In the genomic region with DNA sequence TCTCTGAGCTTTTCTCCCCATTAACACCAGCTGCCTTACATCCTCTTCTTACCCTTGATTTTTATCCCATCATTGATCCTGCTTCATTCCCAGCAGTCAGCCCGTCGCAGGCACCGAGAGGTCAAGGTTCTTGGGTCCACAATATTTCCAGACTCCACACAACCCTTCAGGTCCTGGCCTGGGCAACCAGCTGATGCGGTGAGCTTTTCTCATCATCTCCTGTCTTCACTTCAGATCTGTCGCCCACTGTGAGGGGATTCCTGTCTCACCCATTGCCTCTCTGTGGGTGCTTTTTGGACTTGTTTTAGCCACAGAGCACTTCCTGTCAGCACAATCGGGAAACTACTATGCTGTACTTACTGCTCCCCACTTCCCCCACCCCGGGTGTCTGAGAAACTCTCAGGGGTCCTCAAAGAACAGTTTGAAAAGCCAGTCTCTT, we compare ENCODE assay signal across 10 cellular contexts. TPM values are rescaled to one million over a fixed set of nuclear protein-coding genes. Genes with fewer than 3 reads are reported as not detected.
DNase-seq lines count a peak whose midpoint lies in the region; ATAC-seq and TF ChIP-seq lines count a peak whose summit lies in the region.
"Had no signal": no experiment of that assay in that cellular context is flagged by ENCODE, and none has a peak within 500 bp of the region (broad histone marks: within the 10 kb centered on the region; RNA-seq: fewer than 3 reads in every experiment).

No MANE protein-coding gene starts in this region.

- POLR2A ChIA-PET in activated CD4-positive, alpha-beta memory T cell treated with anti-CD3 and anti-CD28 coated beads for 36 hours (lab: Charles Lee) = interaction anchor here (0.5 to 1.3 kb wide), 4 partner anchors 9 to 1123 kb away, joined by 3 to 4 read pairs (median 3); a partner anchor contains a TSS
- POLR2A ChIA-PET in WTC11 (lab: Charles Lee) = interaction anchor here (1.0 to 1.5 kb wide), 2 partner anchors 11 to 18 kb away, joined by 3 read pairs; no protein-coding TSS in a partner anchor

- CTCF ChIA-PET in activated CD4-positive, alpha-beta memory T cell treated with anti-CD3 and anti-CD28 coated beads for 36 hours (lab: Charles Lee) = interaction anchor here (1.0 to 1.4 kb wide), 7 partner anchors 21 to 494 kb away, joined by 3 to 5 read pairs (median 4); no protein-coding TSS in a partner anchor
- CTCF ChIA-PET in WTC11 (lab: Charles Lee) = interaction anchor here (1.2 kb wide), 1 partner anchor 43 kb away, joined by 6 read pairs; a partner anchor contains a TSS

- H3K36me3 Mint-ChIP-seq in activated CD4-positive, alpha-beta memory T cell treated with anti-CD3 and anti-CD28 coated beads for 36 hours = peaks cover 3% of the 10 kb centered on the region
- H3K36me3 Mint-ChIP-seq in natural killer cell treated with Interleukin-12 subunit alpha and Interleukin-12 subunit beta and Interleukin-15 and Interleukin-18, amount 100 ng/mL, for 72 hours = peaks cover 7% of the 10 kb centered on the region
- H3K36me3 Mint-ChIP-seq in WTC11 = no peaks in the 10 kb centered on the region

- H3K9me3 Mint-ChIP-seq in activated CD4-positive, alpha-beta memory T cell treated with anti-CD3 and anti-CD28 coated beads for 36 hours = no peaks in the 10 kb centered on the region
- peaks cover 8% of the 10 kb centered on the region for H3K9me3 Mint-ChIP-seq in natural killer cell treated with Interleukin-12 subunit alpha and Interleukin-12 subunit beta and Interleukin-15 and Interleukin-18, amount 100 ng/mL, for 72 hours
- no peaks in the 10 kb centered on the region for H3K9me3 Mint-ChIP-seq in WTC11

- peaks cover 53% of the 10 kb centered on the region for H3K4me1 Mint-ChIP-seq in activated CD4-positive, alpha-beta memory T cell treated with anti-CD3 and anti-CD28 coated beads for 36 hours (ENCODE audit: low read depth)
- H3K4me1 Mint-ChIP-seq in natural killer cell treated with Interleukin-12 subunit alpha and Interleukin-12 subunit beta and Interleukin-15 and Interleukin-18, amount 100 ng/mL, for 72 hours (ENCODE audit: low read depth in 2 of 2) = peaks cover 42 to 47% of the 10 kb centered on the region in 2 donors
- peaks cover 7% of the 10 kb centered on the region; the same call in 1 of the 2 replicates for H3K4me1 Mint-ChIP-seq in WTC11

- ATAC-seq in HG02623 (IDR thresholded peaks at IDR 0.05; ENCODE audit: unreplicated experiment) (peak; percentile 44), WTC11 (no peak)
- peak; percentile 82 to 86 for ATAC-seq in natural killer cell treated with Interleukin-12 subunit alpha and Interleukin-12 subunit beta and Interleukin-15 and Interleukin-18, amount 100 ng/mL, for 72 hours

- peak; percentile 31 for DNase-seq in NK-92 treated with Interleukin-12 subunit alpha and Interleukin-12 subunit beta, amount 100 ng/mL, for 24 hours (lab: John Stamatoyannopoulos, UW)
- DNase-seq in NK-92 (lab: John Stamatoyannopoulos, UW; ENCODE audit: unreplicated experiment) = no peak
- peak; percentile 73 for DNase-seq in activated CD4-positive, alpha-beta memory T cell treated with anti-CD3 and anti-CD28 coated beads for 36 hours
- peak; percentile 86 for DNase-seq in natural killer cell treated with Interleukin-12 subunit alpha and Interleukin-12 subunit beta and Interleukin-15 and Interleukin-18, amount 100 ng/mL, for 72 hours (ENCODE audit: low spot score)
- no peak for DNase-seq in Kasumi-1 (lab: John Stamatoyannopoulos, UW)
- DNase-seq in NCI-H2227 treated with DMSO at 0.1 percent for 48 hours (lab: John Stamatoyannopoulos, UW) = no peak
- no peak for DNase-seq in WTC11 (ENCODE audit: low spot score)
- DNase-seq: colonic mucosa had no signal

- TF ChIP-seq CTCF in WTC11 (IDR thresholded peaks at IDR 0.05) = no peak

- H3K27ac Mint-ChIP-seq in activated CD4-positive, alpha-beta memory T cell treated with anti-CD3 and anti-CD28 coated beads for 36 hours = peak overlapping the region; percentile 76
- H3K27ac Mint-ChIP-seq in natural killer cell treated with Interleukin-12 subunit alpha and Interleukin-12 subunit beta and Interleukin-15 and Interleukin-18, amount 100 ng/mL, for 72 hours = peak overlapping the region; percentile 74 to 93
- no peak overlapping the region for H3K27ac Mint-ChIP-seq in WTC11

- intact Hi-C loops in activated CD4-positive, alpha-beta memory T cell treated with anti-CD3 and anti-CD28 coated beads for 36 hours (cut with micrococcal nuclease) = loop anchor here (5.0 kb wide), 1 partner anchor 196 kb away; no protein-coding TSS in a partner anchor

- peak overlapping the region; percentile 60 for H3K4me3 Mint-ChIP-seq in activated CD4-positive, alpha-beta memory T cell treated with anti-CD3 and anti-CD28 coated beads for 36 hours
- H3K4me3 Mint-ChIP-seq in natural killer cell treated with Interleukin-12 subunit alpha and Interleukin-12 subunit beta and Interleukin-15 and Interleukin-18, amount 100 ng/mL, for 72 hours = peak overlapping the region; percentile 87
- no peak overlapping the region for H3K4me3 Mint-ChIP-seq in WTC11

- H3K27me3 Mint-ChIP-seq in activated CD4-positive, alpha-beta memory T cell treated with anti-CD3 and anti-CD28 coated beads for 36 hours = no peaks in the 10 kb centered on the region
- H3K27me3 Mint-ChIP-seq in natural killer cell treated with Interleukin-12 subunit alpha and Interleukin-12 subunit beta and Interleukin-15 and Interleukin-18, amount 100 ng/mL, for 72 hours = peaks cover 0 to 4% of the 10 kb centered on the region in 2 donors
- H3K27me3 Mint-ChIP-seq in WTC11 (ENCODE audit: low read depth) = peaks cover 88% of the 10 kb centered on the region

TF ChIP-seq in WTC11, 78 proteins besides CTCF, POLR2A, EP300 and RAD21:
- no peak for TF ChIP-seq RORB (CRISPR knock-in tag; IDR thresholded peaks at IDR 0.05)
- no peak for TF ChIP-seq ZNF423 (CRISPR knock-in tag; IDR thresholded peaks at IDR 0.05)
TF ChIP-seq in WTC11: peak in this region for 0.

RNA-seq across cellular contexts. Expression of a gene that starts 8.4 kb away (rescaled TPM):
- 10 to 100 TPM; 21.0 to 21.2 TPM for total RNA-seq in activated CD4-positive, alpha-beta memory T cell treated with anti-CD3 and anti-CD28 coated beads for 36 hours
- 10 to 100 TPM; 32.2 to 43.9 TPM for total RNA-seq in natural killer cell treated with Interleukin-12 subunit alpha and Interleukin-12 subunit beta and Interleukin-15 and Interleukin-18, amount 100 ng/mL, for 72 hours
- total RNA-seq in WTC11 (2021) = 0.37 to 0.55 TPM in 2 of 3 replicates, not detected in the other
- total RNA-seq: RPMI7951 had no signal

RNA-seq across cellular contexts. Expression of a gene that starts 33.6 kb away (rescaled TPM):
- 10 to 100 TPM; 20.8 to 20.9 TPM for total RNA-seq in activated CD4-positive, alpha-beta memory T cell treated with anti-CD3 and anti-CD28 coated beads for 36 hours
- total RNA-seq in natural killer cell treated with Interleukin-12 subunit alpha and Interleukin-12 subunit beta and Interleukin-15 and Interleukin-18, amount 100 ng/mL, for 72 hours = 10 to 100 TPM; 13.7 to 24.4 TPM
- total RNA-seq in WTC11 (2021) = 5.2 to 7.6 TPM (median 5.5 TPM) in 3 replicates

RNA-seq across cellular contexts. Expression of a gene that starts 34.2 kb away (rescaled TPM):
- 1 to 10 TPM; 4.8 to 5.5 TPM for total RNA-seq in activated CD4-positive, alpha-beta memory T cell treated with anti-CD3 and anti-CD28 coated beads for 36 hours
- 1 to 10 TPM; 2.6 to 2.7 TPM for total RNA-seq in natural killer cell treated with Interleukin-12 subunit alpha and Interleukin-12 subunit beta and Interleukin-15 and Interleukin-18, amount 100 ng/mL, for 72 hours
- total RNA-seq in WTC11 (2021) = 52.1 to 63.9 TPM (median 63.0 TPM) in 3 replicates

RNA-seq across cellular contexts. Expression of a gene that starts 42.9 kb away (rescaled TPM):
- 1 to 10 TPM; 2.4 to 2.8 TPM for total RNA-seq in activated CD4-positive, alpha-beta memory T cell treated with anti-CD3 and anti-CD28 coated beads for 36 hours
- 1 to 10 TPM in 1 of 2 donors, under 1 TPM in 1; 0.57 to 1.1 TPM for total RNA-seq in natural killer cell treated with Interleukin-12 subunit alpha and Interleukin-12 subunit beta and Interleukin-15 and Interleukin-18, amount 100 ng/mL, for 72 hours
- 8.1 to 10.3 TPM (median 8.9 TPM) in 3 replicates for total RNA-seq in WTC11 (2021)

RNA-seq across cellular contexts. Expression of a gene that starts 52.8 kb away (rescaled TPM):
- 10 to 100 TPM; 17.9 to 19.7 TPM for total RNA-seq in activated CD4-positive, alpha-beta memory T cell treated with anti-CD3 and anti-CD28 coated beads for 36 hours
- total RNA-seq in natural killer cell treated with Interleukin-12 subunit alpha and Interleukin-12 subunit beta and Interleukin-15 and Interleukin-18, amount 100 ng/mL, for 72 hours = 10 to 100 TPM; 46.2 to 52.7 TPM
- total RNA-seq in WTC11 (2021) = 25.0 to 28.0 TPM (median 25.1 TPM) in 3 replicates

Comparison
In these comparisons a context has a peak if more than half of its experiments do, and no peak if none do; other contexts are left out.
1. DNase-seq: peak in NK-92 treated with Interleukin-12 subunit alpha and Interleukin-12 subunit beta, amount 100 ng/mL, for 24 hours (single experiment), activated CD4-positive, alpha-beta memory T cell treated with anti-CD3 and anti-CD28 coated beads for 36 hours (single experiment) and natural killer cell treated with Interleukin-12 subunit alpha and Interleukin-12 subunit beta and Interleukin-15 and Interleukin-18, amount 100 ng/mL, for 72 hours (single experiment); none in NK-92 (single experiment), Kasumi-1 (0 of 2), NCI-H2227 treated with DMSO at 0.1 percent for 48 hours (single experiment) and WTC11 (single experiment).
2. RNA of a gene that starts 8.4 kb away (total RNA-seq): 32.2 to 43.9 TPM in natural killer cell treated with Interleukin-12 subunit alpha and Interleukin-12 subunit beta and Interleukin-15 and Interleukin-18, amount 100 ng/mL, for 72 hours and 21.0 to 21.2 TPM in activated CD4-positive, alpha-beta memory T cell treated with anti-CD3 and anti-CD28 coated beads for 36 hours; 0.37 to 0.55 TPM in WTC11; every median in the first group is over 10 times any median in the second.